Comparison of ENCODE assay signal across 30 cellular contexts in the genomic region with DNA sequence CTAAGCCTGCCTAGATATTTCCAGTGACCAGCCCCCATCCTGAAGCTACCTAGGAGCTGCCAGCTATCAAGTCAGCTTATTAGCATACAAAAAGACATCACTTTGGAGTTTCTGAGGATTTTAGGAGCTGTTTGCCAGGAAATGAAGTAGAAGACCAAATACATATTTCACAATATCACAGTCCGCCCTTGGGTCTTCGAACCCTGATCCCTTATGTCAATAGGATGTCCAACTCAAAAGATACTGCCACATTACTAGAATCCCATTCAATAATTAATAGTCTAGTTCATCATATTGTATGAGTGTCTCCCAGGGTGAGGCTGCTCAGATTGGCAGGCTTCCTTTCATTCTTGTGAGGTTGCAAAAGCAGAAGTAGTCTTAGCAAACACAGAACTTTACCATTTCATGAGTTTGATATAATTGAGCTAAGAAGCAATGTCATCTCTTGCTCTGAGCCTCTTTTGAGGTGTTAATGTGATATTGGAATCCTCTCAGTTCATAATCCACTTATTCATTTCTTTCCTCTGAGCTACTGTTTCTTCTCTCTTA. TPM values are rescaled to one million over a fixed set of nuclear protein-coding genes. Genes with fewer than 3 reads are reported as not detected.
DNase-seq lines count a peak whose midpoint lies in the region; ATAC-seq and TF ChIP-seq lines count a peak whose summit lies in the region.
"Had no signal": no experiment of that assay in that cellular context is flagged by ENCODE, and none has a peak within 500 bp of the region (broad histone marks: within the 10 kb centered on the region; RNA-seq: fewer than 3 reads in every experiment).

No MANE protein-coding gene starts in this region.

- no peak overlapping the region for H3K23ac ChIP-seq in IMR-90 (ENCODE audit: low read depth, low read length)

- no peaks in the 10 kb centered on the region for H3K27me3 Mint-ChIP-seq in CD4-positive, CD25-positive, alpha-beta regulatory T cell
- H3K27me3 Mint-ChIP-seq: activated naive CD8-positive, alpha-beta T cell treated with anti-CD3 and anti-CD28 coated beads, Interleukin-2, amount 50 U/mL, for 24 hours; effector memory CD8-positive, alpha-beta T cell; IgD-negative memory B cell; naive B cell; stimulated activated naive CD8-positive, alpha-beta T cell treated with anti-CD3 and anti-CD28 coated beads, Interleukin-15, Interleukin-2, amounts not matched to agents 100 ng/mL and 50 ng/mL, for 24 hours; T-helper 17 cell had no signal

- BruUV-seq in IMR-90 (replicated peaks; lab: Mats Ljungman, UMichigan), result no TSS peak

- CTCF ChIA-PET in IMR-90 (lab: Yijun Ruan, JAX), result interaction anchor here (0.7 kb wide), 1 partner anchor 41 kb away, joined by 3 read pairs; no protein-coding TSS in a partner anchor

- H3K27me3 ChIP-seq in CD4-positive, CD25-positive, alpha-beta regulatory T cell (ENCODE audit: control insufficient read depth, insufficient read depth, low read length), result no peaks in the 10 kb centered on the region
- H3K27me3 ChIP-seq in IMR-90 (ENCODE audit: control insufficient read depth, insufficient read depth, low read length) (no peaks in the 10 kb centered on the region), adipocyte (replicated peaks; ENCODE audit: control insufficient read depth, insufficient read depth, low read length) (no peaks in the 10 kb centered on the region), liver (ENCODE audit: control insufficient read depth in 4 of 4, insufficient read depth in 4 of 4, low read length in 3 of 4) (no peaks in the 10 kb centered on the region)
- H3K27me3 ChIP-seq: colonic mucosa, esophagus squamous epithelium, SJCRH30, tibial nerve had no signal

- dilution Hi-C loops in IMR-90 (cut with HindIII; ENCODE audit: low sequenced_read_pairs, unreplicated experiment), result no loop called here

- peaks cover 25 to 60% of the 10 kb centered on the region in 2 experiments for H3K79me1 ChIP-seq in IMR-90 (ENCODE audit: low read depth in 1 of 2, low read length in 2 of 2)

- TF ChIP-seq RAD21 in IMR-90 (IDR thresholded peaks at IDR 0.05; ENCODE audit: low read length) (no peak), liver (IDR thresholded peaks at IDR 0.05) (no peak)

- peaks cover 7% of the 10 kb centered on the region for H3K36me3 Mint-ChIP-seq in CD4-positive, CD25-positive, alpha-beta regulatory T cell

- no peak overlapping the region for H2AK5ac ChIP-seq in IMR-90 (ENCODE audit: low read depth, low read length)

- no peak overlapping the region for H3K4me3 ChIP-seq in CD4-positive, CD25-positive, alpha-beta regulatory T cell (ENCODE audit: low read depth, low read length)
- H3K4me3 ChIP-seq in IMR-90 (ENCODE audit: insufficient read depth, low read depth, low read length) (no peak overlapping the region), adipocyte (ENCODE audit: low read length) (no peak overlapping the region), liver (ENCODE audit: low read depth in 1 of 3, low read length in 3 of 3) (no peak overlapping the region)
- H3K4me3 ChIP-seq: colonic mucosa, esophagus squamous epithelium, SJCRH30, tibial nerve had no signal

- no peak overlapping the region for H3K18ac ChIP-seq in IMR-90 (ENCODE audit: low read depth, low read length)

- H2AFZ ChIP-seq in IMR-90 (replicated peaks; ENCODE audit: low read length, poor library complexity), result no peak overlapping the region

- H2BK20ac ChIP-seq in IMR-90 (ENCODE audit: low read depth, low read length), result no peak overlapping the region

- H4K8ac ChIP-seq in IMR-90 (ENCODE audit: low read depth in 2 of 2, low read length in 2 of 2), result no peak overlapping the region

- no peak overlapping the region for H3K4me2 ChIP-seq in IMR-90 (ENCODE audit: low read depth, low read length)

- no peak overlapping the region for H3K4me3 Mint-ChIP-seq in CD4-positive, CD25-positive, alpha-beta regulatory T cell
- H3K4me3 Mint-ChIP-seq: activated naive CD8-positive, alpha-beta T cell treated with anti-CD3 and anti-CD28 coated beads, Interleukin-2, amount 50 U/mL, for 24 hours; effector memory CD8-positive, alpha-beta T cell; IgD-negative memory B cell; naive B cell; stimulated activated naive CD8-positive, alpha-beta T cell treated with anti-CD3 and anti-CD28 coated beads, Interleukin-15, Interleukin-2, amounts not matched to agents 100 ng/mL and 50 ng/mL, for 24 hours; T-helper 17 cell had no signal

- POLR2A ChIA-PET in IMR-90 (lab: Charles Lee; ENCODE audit: unreplicated experiment), result no interaction called here

- ATAC-seq in CD4-positive, CD25-positive, alpha-beta regulatory T cell (ENCODE audit: low read depth in 2 of 2), result no peak
- no peak for ATAC-seq in IMR-90 (ENCODE audit: low read depth)
- ATAC-seq: activated naive CD8-positive, alpha-beta T cell treated with anti-CD3 and anti-CD28 coated beads, Interleukin-2, amount 50 U/mL, for 24 hours; effector memory CD8-positive, alpha-beta T cell; T-helper 17 cell had no signal

- TF ChIP-seq CTCF in IMR-90 (conservative IDR thresholded peaks at IDR 0.05; ENCODE audit: low read depth, low read length) (no peak), liver (IDR thresholded peaks at IDR 0.05; ENCODE audit: low read depth, low read length, missing input control) (no peak)

- no peak overlapping the region for H4K5ac ChIP-seq in IMR-90 (ENCODE audit: low read depth, low read length)

- peaks cover 6% of the 10 kb centered on the region for H3K36me3 ChIP-seq in CD4-positive, CD25-positive, alpha-beta regulatory T cell (ENCODE audit: control insufficient read depth, insufficient read depth, low read length)
- H3K36me3 ChIP-seq in IMR-90 (ENCODE audit: control insufficient read depth, insufficient read depth, low read length) (peaks cover 2% of the 10 kb centered on the region; the same call in 1 of the 2 replicates), adipocyte (ENCODE audit: control insufficient read depth, insufficient read depth, low read length, severe bottlenecking) (peaks cover 2% of the 10 kb centered on the region), liver (ENCODE audit: control insufficient read depth in 4 of 4, insufficient read depth in 3 of 4, low read depth in 1 of 4, low read length in 3 of 4) (no peaks in the 10 kb centered on the region)
- H3K36me3 ChIP-seq: colonic mucosa had no signal

- intact Hi-C loops in IMR-90 (cut with micrococcal nuclease), result no loop called here

- H3K9me1 ChIP-seq in IMR-90 (ENCODE audit: insufficient read depth, low read length), result peaks cover 3% of the 10 kb centered on the region; the same call in 1 of the 2 replicates

- TF ChIP-seq POLR2A in IMR-90 (IDR thresholded peaks at IDR 0.05; ENCODE audit: low read depth, low read length), result no peak

- no peaks in the 10 kb centered on the region for H3K9me3 ChIP-seq in CD4-positive, CD25-positive, alpha-beta regulatory T cell (ENCODE audit: control insufficient read depth in 2 of 2, low read length in 2 of 2)
- H3K9me3 ChIP-seq in IMR-90 (ENCODE audit: control insufficient read depth, insufficient read depth, low read length) (no peaks in the 10 kb centered on the region), adipocyte (ENCODE audit: control insufficient read depth, low read length) (no peaks in the 10 kb centered on the region), liver (ENCODE audit: control insufficient read depth in 4 of 4, low read length in 3 of 4) (no peaks in the 10 kb centered on the region)
- H3K9me3 ChIP-seq: Caco-2, colonic mucosa, esophagus squamous epithelium, SJCRH30, tibial nerve had no signal

- H3K4me1 ChIP-seq in CD4-positive, CD25-positive, alpha-beta regulatory T cell (ENCODE audit: control insufficient read depth, insufficient read depth, low read length, poor library complexity, severe bottlenecking), result peaks cover 4% of the 10 kb centered on the region
- H3K4me1 ChIP-seq in IMR-90 (ENCODE audit: control insufficient read depth, insufficient read depth, low read length) (peaks cover 5% of the 10 kb centered on the region), adipocyte (ENCODE audit: control insufficient read depth, insufficient read depth, low read length) (peaks cover 20% of the 10 kb centered on the region), liver (ENCODE audit: control insufficient read depth in 4 of 4, insufficient read depth in 4 of 4, low read length in 3 of 4) (peaks cover 6 to 23% (median 8%) of the 10 kb centered on the region in 4 donors)
- H3K4me1 ChIP-seq: Caco-2, colonic mucosa, SJCRH30 had no signal

- H3K27ac Mint-ChIP-seq in CD4-positive, CD25-positive, alpha-beta regulatory T cell, result peak overlapping the region in 2 of 3 donors; percentile 17 to 78
- H3K27ac Mint-ChIP-seq: activated naive CD8-positive, alpha-beta T cell treated with anti-CD3 and anti-CD28 coated beads, Interleukin-2, amount 50 U/mL, for 24 hours; stimulated activated naive CD8-positive, alpha-beta T cell treated with anti-CD3 and anti-CD28 coated beads, Interleukin-15, Interleukin-2, amounts not matched to agents 100 ng/mL and 50 ng/mL, for 24 hours had no signal

- no peak overlapping the region for H3K14ac ChIP-seq in IMR-90 (replicated peaks; ENCODE audit: low read depth, low read length)

- in situ Hi-C loops in IMR-90 (cut with MboI; ENCODE audit: low sequenced_read_pairs), result no loop called here

- H4K91ac ChIP-seq in IMR-90 (ENCODE audit: insufficient read depth, low read depth, low read length), result no peak overlapping the region

- H2BK5ac ChIP-seq in IMR-90 (ENCODE audit: low read depth, low read length, poor library complexity, severe bottlenecking), result no peak overlapping the region

- H2AK9ac ChIP-seq in IMR-90 (replicated peaks; ENCODE audit: low read depth, low read length, poor library complexity), result no peak overlapping the region

- H2BK120ac ChIP-seq in IMR-90 (ENCODE audit: low read depth, low read length), result no peak overlapping the region

- DNase-seq in CD4-positive, CD25-positive, alpha-beta regulatory T cell, result no peak
- DNase-seq in IMR-90 (no peak), adipocyte (ENCODE audit: low read depth) (peak; percentile 47), foreskin melanocyte (no peak), anterior cingulate cortex (lab: John Stamatoyannopoulos, UW) (no peak), T-helper 9 cell (no peak)
- no peak for DNase-seq in activated CD4-positive, alpha-beta T cell treated with anti-CD3 and anti-CD28 coated beads for 4 hours
- DNase-seq: activated CD4-positive, alpha-beta T cell treated with anti-CD3 and anti-CD28 coated beads, Interleukin-2, amount 50 U/mL, for 48 hours; activated effector memory CD4-positive, alpha-beta T cell treated with Interleukin-2 at 50 U/mL for 16 hours; activated naive CD8-positive, alpha-beta T cell treated with anti-CD3 and anti-CD28 coated beads, Interleukin-2, amount 50 U/mL, for 24 hours; Caco-2; colonic mucosa; effector memory CD8-positive, alpha-beta T cell; esophagus squamous epithelium; H7; kidney glomerular epithelial cell; MM.1S; naive B cell; NCI-H1930; NCI-H2227 treated with DMSO at 0.1 percent for 48 hours; NCI-H748 treated with DMSO at 0.1 percent for 48 hours; occipital lobe; SJCRH30; stimulated activated CD4-positive, alpha-beta T cell treated with anti-CD3 and anti-CD28 coated beads, Interleukin-12 subunit alpha, Interleukin-12 subunit beta, amount 100 ng/mL, for 4 hours; stimulated activated CD4-positive, alpha-beta T cell treated with anti-CD3 and anti-CD28 coated beads, Interleukin-4, amount 100 ng/mL, for 4 hours; T-helper 17 cell had no signal

- no peak overlapping the region for H3K56ac ChIP-seq in IMR-90 (ENCODE audit: extremely low read depth, insufficient read depth, low read length)

- no peaks in the 10 kb centered on the region for H3K9me3 Mint-ChIP-seq in CD4-positive, CD25-positive, alpha-beta regulatory T cell
- H3K9me3 Mint-ChIP-seq: activated naive CD8-positive, alpha-beta T cell treated with anti-CD3 and anti-CD28 coated beads, Interleukin-2, amount 50 U/mL, for 24 hours; effector memory CD8-positive, alpha-beta T cell; IgD-negative memory B cell; naive B cell; stimulated activated naive CD8-positive, alpha-beta T cell treated with anti-CD3 and anti-CD28 coated beads, Interleukin-15, Interleukin-2, amounts not matched to agents 100 ng/mL and 50 ng/mL, for 24 hours had no signal

- H4K20me1 ChIP-seq in IMR-90 (ENCODE audit: insufficient read depth, low read length), result peaks cover 30% of the 10 kb centered on the region; the same call in 1 of the 2 replicates

- no peak overlapping the region for H3K4ac ChIP-seq in IMR-90 (ENCODE audit: low read depth, low read length)

- no peak overlapping the region for H3K9ac ChIP-seq in IMR-90 (ENCODE audit: low read depth, low read length)
- H3K9ac ChIP-seq in adipocyte (ENCODE audit: low read length), result no peak overlapping the region
- no peak overlapping the region for H3K9ac ChIP-seq in liver (ENCODE audit: low read depth in 1 of 2, low read length in 2 of 2)

- H2BK15ac ChIP-seq in IMR-90 (ENCODE audit: low read depth, low read length), result no peak overlapping the region

- H3K27ac ChIP-seq in CD4-positive, CD25-positive, alpha-beta regulatory T cell (ENCODE audit: insufficient read depth, low read length, poor library complexity, severe bottlenecking), result no peak overlapping the region
- no peak overlapping the region for H3K27ac ChIP-seq in IMR-90 (ENCODE audit: insufficient read depth, low read length)
- no peak overlapping the region for H3K27ac ChIP-seq in liver (ENCODE audit: low read depth in 1 of 2, low read length in 2 of 2)
- H3K27ac ChIP-seq: colonic mucosa, esophagus squamous epithelium, SJCRH30, tibial nerve had no signal

- WGBS in IMR-90 (ENCODE audit: extremely low coverage in 2 of 2, insufficient read length in 1 of 2), 2 experiments, result no CpG with 5 or more reads among the region's 2 CpGs
- 40% methylated on average over 2 of the region's 2 CpGs for WGBS in liver

- peaks cover 42 to 57% (median 47%) of the 10 kb centered on the region in 4 donors for H3K4me1 Mint-ChIP-seq in CD4-positive, CD25-positive, alpha-beta regulatory T cell

RNA-seq across cellular contexts. Expression of gene IPO9, which starts 13.6 kb away (rescaled TPM):
- total RNA-seq in CD4-positive, CD25-positive, alpha-beta regulatory T cell, result 31.3 TPM
- polyA plus RNA-seq in CD4-positive, CD25-positive, alpha-beta regulatory T cell, result 10 to 100 TPM; 13.9 to 23.6 (median 14.7) TPM
- total RNA-seq in IMR-90 (2012; rRNA removed), result 13.9 and 14.0 TPM in 2 replicates
- polyA plus RNA-seq in IMR-90 (2012; rRNA removed), result 23.4 and 29.6 TPM in 2 replicates
- 10.4 and 14.0 TPM in 2 replicates for polyA plus RNA-seq in IMR-90 (2012; cell fraction: cytosol; rRNA removed)
- 18.1 and 35.9 TPM in 2 replicates for polyA plus RNA-seq in IMR-90 (2012; cell fraction: nucleus; rRNA removed; ENCODE audit: low replicate concordance)
- 10 to 100 TPM; 13.0 to 14.1 TPM for total RNA-seq in liver
- polyA plus RNA-seq in liver, result 10 to 100 TPM in 1 of 2 donors, 1 to 10 TPM in 1; 6.6 to 22.1 TPM

RNA-seq across cellular contexts. Expression of gene SHISA4, which starts 46.2 kb away (rescaled TPM):
- 0.44 TPM for total RNA-seq in CD4-positive, CD25-positive, alpha-beta regulatory T cell
- polyA plus RNA-seq in CD4-positive, CD25-positive, alpha-beta regulatory T cell, result under 1 TPM in 2 of 4 donors, not detected in 2; 0.22 to 0.44 TPM
- total RNA-seq in IMR-90 (2012; rRNA removed) (10.0 and 11.1 TPM in 2 replicates), liver (1 to 10 TPM in 1 of 2 donors, under 1 TPM in 1; 0.47 to 1.3 TPM)
- polyA plus RNA-seq in IMR-90 (2012; rRNA removed) (34.8 and 47.8 TPM in 2 replicates), liver (1 to 10 TPM; 2.8 to 4.1 TPM)
- polyA plus RNA-seq in IMR-90 (2012; cell fraction: cytosol; rRNA removed), result 29.9 and 53.0 TPM in 2 replicates
- 15.0 and 28.3 TPM in 2 replicates for polyA plus RNA-seq in IMR-90 (2012; cell fraction: nucleus; rRNA removed; ENCODE audit: low replicate concordance)
